In the genomic region with DNA sequence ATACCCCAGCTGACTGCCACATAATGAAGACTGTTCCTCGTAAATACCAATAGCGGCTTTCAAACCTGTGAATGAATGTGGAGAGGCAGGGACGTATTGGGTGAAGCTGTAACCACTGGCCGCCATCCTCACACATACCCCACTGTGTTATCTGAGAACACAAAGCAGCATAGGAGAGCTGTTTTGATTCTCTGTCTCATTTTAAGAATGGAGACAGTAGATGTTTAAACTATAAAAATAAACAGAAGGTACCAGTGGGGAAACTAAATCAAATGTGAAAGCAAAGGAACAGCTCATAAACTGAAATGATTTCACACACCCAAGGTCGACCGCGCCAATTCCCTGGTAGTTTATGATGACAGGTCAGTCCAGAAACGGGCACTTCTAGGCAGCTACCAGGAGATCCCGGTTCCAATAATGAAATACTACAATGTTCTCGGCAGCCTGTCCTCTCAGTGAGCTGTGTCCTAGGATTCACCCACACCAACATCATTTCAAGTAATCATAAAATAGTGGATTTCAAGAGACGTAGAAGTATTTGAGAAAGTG, we compare ENCODE assay signal across 21 cellular contexts.
A peak's percentile ranks its signal among the peaks of the same experiment; 100 is the strongest.
DNase-seq lines count a peak whose midpoint lies in the region; ATAC-seq, FAIRE-seq and TF ChIP-seq lines count a peak whose summit lies in the region.
"Had no signal": no experiment of that assay in that cellular context is flagged by ENCODE, and none has a peak within 500 bp of the region (broad histone marks: within the 10 kb centered on the region; RNA-seq: fewer than 3 reads in every experiment).

No MANE protein-coding gene starts in this region.

- H4K20me1 ChIP-seq in GM23338 (replicated peaks; ENCODE audit: insufficient read depth) (no peaks in the 10 kb centered on the region), H1 (replicated peaks in 1 of 2; ENCODE audit: control insufficient read depth in 1 of 2, insufficient read depth in 2 of 2, low read length in 2 of 2) (no peaks in the 10 kb centered on the region)

- H2AFZ ChIP-seq in GM23338 (no peak overlapping the region), H1 (ENCODE audit: low read length) (no peak overlapping the region)

- peaks cover 3% of the 10 kb centered on the region; the same call in 1 of the 2 replicates for H3K79me2 ChIP-seq in GM23338 (replicated peaks; ENCODE audit: insufficient read depth)
- no peaks in the 10 kb centered on the region for H3K79me2 ChIP-seq in H1 (ENCODE audit: control insufficient read depth in 1 of 2, insufficient read depth in 2 of 2, low read length in 2 of 2)

- TF ChIP-seq EP300 in H1 (IDR thresholded peaks at IDR 0.05; ENCODE audit: borderline replicate concordance in 1 of 2, low read depth in 2 of 2, low read length in 2 of 2): no peak

- H3K56ac ChIP-seq in H1 (replicated peaks; ENCODE audit: insufficient read length, low read depth, low read length): no peak overlapping the region

- intact Hi-C loops in psoas muscle (cut with DNase I): no loop called here

- TF ChIP-seq POLR2A in H1 (IDR thresholded peaks at IDR 0.05; ENCODE audit: control extremely low read depth in 1 of 2, low read depth in 2 of 2, low read length in 2 of 2): no peak

- TF ChIP-seq RAD21 in H1 (IDR thresholded peaks at IDR 0.05 in 1 of 2, conservative IDR thresholded peaks at IDR 0.05 in 1 of 2; ENCODE audit: low read depth in 2 of 2, low read length in 2 of 2): no peak

- FAIRE-seq in H1 (lab: Jason Lieb, UNC): no peak
- FAIRE-seq: GM12892, GM18507, RCC 7860 had no signal

- H3K4me3 Mint-ChIP-seq in GM23338: no peak overlapping the region
- H3K4me3 Mint-ChIP-seq in endothelial cell (ENCODE audit: unreplicated experiment): no peak overlapping the region
- H3K4me3 Mint-ChIP-seq: CD4-positive, CD25-positive, alpha-beta regulatory T cell had no signal

- no peaks in the 10 kb centered on the region for H3K9me3 ChIP-seq in H1 (ENCODE audit: insufficient read depth in 2 of 2, low read depth in 1 of 2, low read length in 1 of 2)
- H3K9me3 ChIP-seq in psoas muscle: no peaks in the 10 kb centered on the region
- H3K9me3 ChIP-seq: BE2C, HAP-1, SJSA1 had no signal

- H3K4me1 Mint-ChIP-seq in GM23338 (peaks cover 34% of the 10 kb centered on the region), endothelial cell (ENCODE audit: unreplicated experiment) (peaks cover 4% of the 10 kb centered on the region)
- H3K4me1 Mint-ChIP-seq: CD4-positive, CD25-positive, alpha-beta regulatory T cell had no signal

- H3K4me3 ChIP-seq in GM23338 (no peak overlapping the region), H1 (ENCODE audit: extremely low read depth in 1 of 4, insufficient read depth in 2 of 4, low read depth in 3 of 4, low read length in 4 of 4) (no peak overlapping the region), psoas muscle (no peak overlapping the region)
- H3K4me3 ChIP-seq: HAP-1, SJSA1 had no signal

- H3K27me3 Mint-ChIP-seq in GM23338 (ENCODE audit: insufficient read depth, low read depth, poor library complexity) (peaks cover 4% of the 10 kb centered on the region), endothelial cell (ENCODE audit: unreplicated experiment) (peaks cover 4% of the 10 kb centered on the region)
- H3K27me3 Mint-ChIP-seq: CD4-positive, CD25-positive, alpha-beta regulatory T cell had no signal

- H3K27ac Mint-ChIP-seq in GM23338 (0 out of 2 replicates have a peak overlapping the region, but pooled peaks have one; percentile 39), endothelial cell (ENCODE audit: unreplicated experiment) (no peak overlapping the region)
- H3K27ac Mint-ChIP-seq: CD4-positive, CD25-positive, alpha-beta regulatory T cell had no signal

- no peaks in the 10 kb centered on the region for H3K36me3 ChIP-seq in GM23338 (ENCODE audit: insufficient read depth)
- no peaks in the 10 kb centered on the region for H3K36me3 ChIP-seq in H1 (ENCODE audit: control insufficient read depth in 2 of 4, insufficient read depth in 4 of 4, low read length in 3 of 4)
- peaks cover 0 to 4% of the 10 kb centered on the region in 2 donors for H3K36me3 ChIP-seq in psoas muscle (ENCODE audit: insufficient read depth in 1 of 2, low read depth in 1 of 2)
- H3K36me3 ChIP-seq: BE2C, HAP-1 had no signal

- H3K14ac ChIP-seq in H1 (ENCODE audit: insufficient read length): no peak overlapping the region

- no peak overlapping the region for H2AK5ac ChIP-seq in H1 (ENCODE audit: low read depth, low read length)

- H3K27me3 ChIP-seq in GM23338 (ENCODE audit: insufficient read depth): no peaks in the 10 kb centered on the region
- H3K27me3 ChIP-seq in H1 (replicated peaks in 1 of 4; ENCODE audit: control insufficient read depth in 3 of 4, extremely low read depth in 1 of 4, insufficient read depth in 3 of 4, low read length in 3 of 4): no peaks in the 10 kb centered on the region
- H3K27me3 ChIP-seq in psoas muscle (ENCODE audit: insufficient read depth in 3 of 3, low read length in 2 of 3): no peaks in the 10 kb centered on the region
- H3K27me3 ChIP-seq: BE2C, SJSA1 had no signal

- no peaks in the 10 kb centered on the region for H3K9me2 ChIP-seq in GM23338 (ENCODE audit: insufficient read depth)

- no peak for DNase-seq in GM23338 (ENCODE audit: low spot score)
- DNase-seq in HEK293T (ENCODE audit: extremely low spot score): no peak
- DNase-seq in H1 (ENCODE audit: low read depth in 1 of 2, low spot score in 2 of 2): no peak
- DNase-seq in psoas muscle: peak in 1 of 2 donors; percentile 20
- DNase-seq in endothelial cell (ENCODE audit: low spot score): no peak
- DNase-seq in activated CD4-positive, alpha-beta T cell treated with anti-CD3 and anti-CD28 coated beads, Interleukin-2, amount 50 U/mL, for 4 hours: no peak
- DNase-seq: BE2C; CD4-positive, CD25-positive, alpha-beta regulatory T cell; NCI-H1092 treated with DMSO at 0.1 percent for 48 hours; NCI-H1436 treated with DMSO at 0.1 percent for 48 hours; NCI-H1930; NCI-H2171 treated with DMSO at 0.1 percent for 48 hours; NCI-H524 treated with DMSO at 0.1 percent for 48 hours; OCI-M1 had no signal

- no peak overlapping the region for H4K91ac ChIP-seq in H1 (replicated peaks; ENCODE audit: insufficient read length, low read length)

- H2BK12ac ChIP-seq in H1 (ENCODE audit: low read depth, low read length): no peak overlapping the region; the same call in 1 of the 2 replicates

- POLR2A ChIA-PET in HEK293T (lab: Yijun Ruan, JAX) (no interaction called here), H1 (lab: Charles Lee; ENCODE audit: partially characterized antibody) (interaction anchor here (0.7 kb wide), 1 partner anchor 269 kb away, joined by 4 read pairs; no protein-coding TSS in a partner anchor)

- no peaks in the 10 kb centered on the region for H3K23me2 ChIP-seq in H1 (ENCODE audit: low read depth, low read length)

- H3K27ac ChIP-seq in GM23338 (ENCODE audit: low read depth) (no peak overlapping the region), H1 (ENCODE audit: low read depth, low read length) (no peak overlapping the region), psoas muscle (peak overlapping the region; percentile 4)
- H3K27ac ChIP-seq: KMS-11, SJSA1 had no signal

- H4K5ac ChIP-seq in H1 (ENCODE audit: insufficient read length, low read depth, low read length): no peak overlapping the region

- H2BK20ac ChIP-seq in H1 (ENCODE audit: low read length): no peak overlapping the region

- WGBS in H1 (ENCODE audit: extremely low coverage in 1 of 2, insufficient coverage in 1 of 2, insufficient read length in 1 of 2, insufficient replicate concordance in 2 of 2, low coverage in 1 of 2, low lambda C conversion rate in 2 of 2, missing lambda C conversion rate in 1 of 2), 2 experiments: 90% methylated on average over 11 of the region's 11 CpGs; no CpG with 5 or more reads in 1 of the 2 experiments
- WGBS in psoas muscle, 3 donors: 84 to 91% (median 85%) methylated on average over 11 of the region's 11 CpGs

- no peak overlapping the region for H3K9ac ChIP-seq in H1 (replicated peaks in 1 of 4; ENCODE audit: extremely low read depth in 1 of 4, low read depth in 3 of 4, low read length in 3 of 4)
- H3K9ac ChIP-seq: KMS-11 had no signal

- 0 out of 2 replicates have a peak overlapping the region, but pooled peaks have one; percentile 28 for H2BK5ac ChIP-seq in H1 (ENCODE audit: low read depth, low read length)

- H4K8ac ChIP-seq in H1 (ENCODE audit: extremely low read depth, insufficient read depth, low read length): no peak overlapping the region

- H3K79me1 ChIP-seq in H1 (ENCODE audit: low read depth, low read length): peaks cover 2% of the 10 kb centered on the region; the same call in 1 of the 2 replicates

- H3F3A ChIP-seq in GM23338 (replicated peaks; ENCODE audit: low read depth): no peaks in the 10 kb centered on the region

- no peak overlapping the region for H3K4me2 ChIP-seq in GM23338
- no peak overlapping the region for H3K4me2 ChIP-seq in H1 (ENCODE audit: insufficient read depth in 1 of 2, low read depth in 2 of 2, low read length in 2 of 2)
- H3K4me2 ChIP-seq: KMS-11 had no signal

- no peak overlapping the region for H3K4ac ChIP-seq in H1 (replicated peaks; ENCODE audit: insufficient read length, low read depth, low read length)

- H3K18ac ChIP-seq in H1 (ENCODE audit: extremely low read depth, low read length): no peak overlapping the region

- ATAC-seq in GM23338 (no peak), psoas muscle (peak in 1 of 4 donors; percentile 19), GM21825 (IDR thresholded peaks at IDR 0.05; ENCODE audit: unreplicated experiment) (no peak)

- H3K36me3 Mint-ChIP-seq in GM23338 (ENCODE audit: low read depth) (no peaks in the 10 kb centered on the region; the same call in 2 of the 3 replicates), endothelial cell (ENCODE audit: low read depth, unreplicated experiment) (no peaks in the 10 kb centered on the region)
- H3K36me3 Mint-ChIP-seq: CD4-positive, CD25-positive, alpha-beta regulatory T cell had no signal

- CTCF ChIA-PET in HEK293T (lab: Yijun Ruan, JAX) (no interaction called here), H1 (lab: Charles Lee; ENCODE audit: partially characterized antibody) (interaction anchor here (1.1 to 4.0 kb wide), 6 partner anchors 16 to 123 kb away, joined by 3 to 15 read pairs (median 4); no protein-coding TSS in a partner anchor)

- no peak for TF ChIP-seq CTCF in GM23338 (conservative IDR thresholded peaks at IDR 0.05; ENCODE audit: low read depth in 2 of 2)
- no peak for TF ChIP-seq CTCF in H1 (IDR thresholded peaks at IDR 0.05; ENCODE audit: control extremely low read depth in 1 of 3, insufficient read depth in 1 of 3, low read depth in 1 of 3, low read length in 3 of 3)
- TF ChIP-seq CTCF in psoas muscle (IDR thresholded peaks at IDR 0.05): no peak
- no peak for TF ChIP-seq CTCF in endothelial cell (IDR thresholded peaks at IDR 0.05; ENCODE audit: unreplicated experiment)

- H3K23ac ChIP-seq in H1 (ENCODE audit: insufficient read length): no peak overlapping the region

- H3K9me3 Mint-ChIP-seq in GM23338 (no peaks in the 10 kb centered on the region), endothelial cell (ENCODE audit: unreplicated experiment) (no peaks in the 10 kb centered on the region)
- H3K9me3 Mint-ChIP-seq: CD4-positive, CD25-positive, alpha-beta regulatory T cell had no signal

- H2BK120ac ChIP-seq in H1 (replicated peaks; ENCODE audit: low read depth, low read length): no peak overlapping the region

- peaks cover 34% of the 10 kb centered on the region for H3K4me1 ChIP-seq in GM23338 (ENCODE audit: insufficient read depth)
- H3K4me1 ChIP-seq in H1 (replicated peaks in 1 of 4; ENCODE audit: control insufficient read depth in 3 of 4, insufficient read depth in 4 of 4, low read length in 3 of 4): peaks cover 7 to 13% (median 9%) of the 10 kb centered on the region in 4 experiments
- H3K4me1 ChIP-seq in psoas muscle: no peaks in the 10 kb centered on the region
- H3K4me1 ChIP-seq: BE2C had no signal

- H2BK15ac ChIP-seq in H1 (ENCODE audit: low read length): no peak overlapping the region
